ENCODE assay signal across 21 cellular contexts in the genomic region with DNA sequence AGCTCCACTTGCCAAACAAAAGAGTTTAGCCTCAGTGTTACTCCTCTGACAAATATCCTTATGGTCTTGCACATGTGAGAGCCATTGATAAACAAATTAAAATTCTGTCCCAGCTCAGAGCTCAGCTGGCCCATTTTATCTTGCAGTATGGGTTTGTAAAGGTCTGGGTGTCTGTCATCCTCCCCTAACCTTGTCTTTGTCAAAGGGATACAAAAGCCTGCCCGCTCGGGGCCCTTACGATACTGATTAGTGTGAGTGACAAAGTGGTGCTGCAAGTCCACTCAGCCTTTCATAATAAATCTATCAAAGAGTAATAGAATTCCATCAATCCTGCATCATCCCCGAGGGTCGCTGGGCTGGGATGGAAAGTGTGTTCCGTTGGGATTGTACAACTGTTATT.
"Had no signal": no experiment of that assay in that cellular context is flagged by ENCODE, and none has a peak within 500 bp of the region (broad histone marks: within the 10 kb centered on the region; RNA-seq: fewer than 3 reads in every experiment).

No MANE protein-coding gene starts in this region.

- H3K36me3 Mint-ChIP-seq: activated CD8-positive, alpha-beta memory T cell treated with anti-CD3 and anti-CD28 coated beads, Interleukin-2, amount 10 ng/mL, durations not matched to agents 7 days and 5 days; stimulated activated memory B cell treated with anti-CD40 and anti-IgM and Interleukin-4, amounts not matched to agents 10 μg/mL and 1 μg/mL and 100 μg/mL, for 72 hours; T-cell had no signal

- ATAC-seq: activated CD8-positive, alpha-beta memory T cell treated with anti-CD3 and anti-CD28 coated beads, Interleukin-2, amount 10 ng/mL, durations not matched to agents 7 days and 5 days; body of pancreas; pancreas; sciatic nerve; stimulated activated memory B cell treated with anti-CD40 and anti-IgM and Interleukin-4, amounts not matched to agents 10 μg/mL and 1 μg/mL and 100 μg/mL, for 72 hours; T-cell; upper lobe of right lung had no signal

- H3K4me3 Mint-ChIP-seq: activated B cell treated with CpG ODN at 0.5 μM for 24 hours; activated CD4-positive, alpha-beta memory T cell treated with anti-CD3 and anti-CD28 coated beads, Interleukin-2, amount 10 ng/mL, durations not matched to agents 7 days and 5 days; activated CD8-positive, alpha-beta memory T cell treated with anti-CD3 and anti-CD28 coated beads, Interleukin-2, amount 10 ng/mL, durations not matched to agents 7 days and 5 days; activated naive CD4-positive, alpha-beta T cell treated with anti-CD3 and anti-CD28 coated beads for 36 hours; stimulated activated memory B cell treated with anti-CD40 and anti-IgM and Interleukin-4, amounts not matched to agents 10 μg/mL and 1 μg/mL and 100 μg/mL, for 72 hours; T-cell had no signal

- H3K9me3 ChIP-seq: body of pancreas, left ventricle myocardium inferior, neutrophil, pancreas, thoracic aorta, upper lobe of right lung had no signal

- H3K9me3 Mint-ChIP-seq: activated B cell treated with CpG ODN at 0.5 μM for 24 hours; activated CD4-positive, alpha-beta memory T cell treated with anti-CD3 and anti-CD28 coated beads, Interleukin-2, amount 10 ng/mL, durations not matched to agents 7 days and 5 days; activated naive CD4-positive, alpha-beta T cell treated with anti-CD3 and anti-CD28 coated beads for 36 hours; activated T-helper 2 cell treated with anti-CD3 and anti-CD28 coated beads, Interferon-gamma antibody, Interleukin-2, Interleukin-4, amounts not matched to agents 10 μg/mL and 5 μg/mL and 100 μg/mL, durations not matched to agents 14 hours and 24 hours and 36 hours; T-cell had no signal

- H3K4me1 Mint-ChIP-seq: activated B cell treated with CpG ODN at 0.5 μM for 24 hours; activated CD4-positive, alpha-beta memory T cell treated with anti-CD3 and anti-CD28 coated beads, Interleukin-2, amount 10 ng/mL, durations not matched to agents 7 days and 5 days; activated CD8-positive, alpha-beta memory T cell treated with anti-CD3 and anti-CD28 coated beads, Interleukin-2, amount 10 ng/mL, durations not matched to agents 7 days and 5 days; stimulated activated memory B cell treated with anti-CD40 and anti-IgM and Interleukin-4, amounts not matched to agents 10 μg/mL and 1 μg/mL and 100 μg/mL, for 72 hours; T-cell had no signal

- H3K4me3 ChIP-seq: body of pancreas, dorsolateral prefrontal cortex, left ventricle myocardium inferior, pancreas, smooth muscle cell, thoracic aorta, upper lobe of right lung had no signal

- FAIRE-seq: colon, pancreas had no signal

- H3K27ac Mint-ChIP-seq: activated B cell treated with CpG ODN at 0.5 μM for 24 hours; activated CD4-positive, alpha-beta memory T cell treated with anti-CD3 and anti-CD28 coated beads, Interleukin-2, amount 10 ng/mL, durations not matched to agents 7 days and 5 days; activated CD8-positive, alpha-beta memory T cell treated with anti-CD3 and anti-CD28 coated beads, Interleukin-2, amount 10 ng/mL, durations not matched to agents 7 days and 5 days; activated naive CD4-positive, alpha-beta T cell treated with anti-CD3 and anti-CD28 coated beads for 36 hours; activated T-helper 2 cell treated with anti-CD3 and anti-CD28 coated beads, Interferon-gamma antibody, Interleukin-2, Interleukin-4, amounts not matched to agents 10 μg/mL and 5 μg/mL and 100 μg/mL, durations not matched to agents 14 hours and 24 hours and 36 hours; stimulated activated memory B cell treated with anti-CD40 and anti-IgM and Interleukin-4, amounts not matched to agents 10 μg/mL and 1 μg/mL and 100 μg/mL, for 72 hours; T-cell had no signal

- H3K27me3 Mint-ChIP-seq: activated CD4-positive, alpha-beta memory T cell treated with anti-CD3 and anti-CD28 coated beads, Interleukin-2, amount 10 ng/mL, durations not matched to agents 7 days and 5 days had no signal

- DNase-seq: activated B cell treated with CpG ODN at 0.5 μM for 24 hours; activated CD4-positive, alpha-beta memory T cell treated with anti-CD3 and anti-CD28 coated beads, Interleukin-2, amount 10 ng/mL, durations not matched to agents 7 days and 5 days; activated CD4-positive, alpha-beta T cell treated with anti-CD3 and anti-CD28 coated beads for 4 hours; activated CD8-positive, alpha-beta memory T cell treated with anti-CD3 and anti-CD28 coated beads, Interleukin-2, amount 10 ng/mL, durations not matched to agents 7 days and 5 days; activated naive CD4-positive, alpha-beta T cell treated with anti-CD3 and anti-CD28 coated beads for 36 hours; body of pancreas; dorsolateral prefrontal cortex; foreskin melanocyte; left ventricle myocardium inferior; mammary epithelial cell; pancreas; stimulated activated CD4-positive, alpha-beta T cell treated with anti-CD3 and anti-CD28 coated beads, Interleukin-4, amount 100 ng/mL, for 24 hours; T-cell; upper lobe of right lung had no signal

- H3K4me1 ChIP-seq: body of pancreas, left ventricle myocardium inferior, pancreas, upper lobe of right lung had no signal

- H3K36me3 ChIP-seq: left ventricle myocardium inferior, neutrophil, pancreas, thoracic aorta, upper lobe of right lung had no signal

- H3K4me2 ChIP-seq: smooth muscle cell had no signal

- H3K27ac ChIP-seq: body of pancreas, left ventricle myocardium inferior, neutrophil, pancreas, thoracic aorta, upper lobe of right lung had no signal
